20 cellular contexts compared by ENCODE assay signal in genomic region chrX:107157618-107158017, GRCh38. TPM values are rescaled to one million over a fixed set of nuclear protein-coding genes. Genes with fewer than 3 reads are reported as not detected.
"Had no signal": no experiment of that assay in that cellular context is flagged by ENCODE, and none has a peak within 500 bp of the region (broad histone marks: within the 10 kb centered on the region; RNA-seq: fewer than 3 reads in every experiment).

No MANE protein-coding gene starts in this region.

RNA-seq across cellular contexts. Expression of gene NUP62CL, which starts 48.6 kb away (rescaled TPM):
- total RNA-seq: ascending aorta, chondrocyte had no signal
- polyA plus RNA-seq: aorta had no signal

RNA-seq across cellular contexts. Expression of gene DNAAF6, which starts 48.8 kb away (rescaled TPM):
- total RNA-seq: activated naive CD4-positive, alpha-beta T cell treated with anti-CD3 and anti-CD28 coated beads for 36 hours; activated naive CD4-positive, alpha-beta T cell treated with anti-CD3 and anti-CD28 coated beads, Interleukin-2, amount 50 U/mL, for 72 hours; activated naive CD8-positive, alpha-beta T cell treated with anti-CD3 and anti-CD28 coated beads for 36 hours; activated naive CD8-positive, alpha-beta T cell treated with anti-CD3 and anti-CD28 coated beads, Interleukin-2, amount 10 ng/mL, durations not matched to agents 7 days and 5 days; activated T-cell treated with anti-CD3 and anti-CD28 coated beads, Interleukin-2, amount 50 U/mL, for 4 hours; activated T-cell treated with anti-CD3 and anti-CD28 coated beads, Interleukin-2, amount 50 U/mL, for 72 hours; activated T-helper 1 cell treated with anti-CD3 and anti-CD28 coated beads, Interleukin-12 subunit alpha, Interleukin-12 subunit beta, Interleukin-2, Interleukin-4 antibody, amounts not matched to agents 30 ng/mL and 10 ng/mL and 1 ng/mL, durations not matched to agents 14 hours and 24 hours and 36 hours; activated T-helper 17 cell treated with anti-CD3 and anti-CD28 coated beads, Interleukin-2, amount 50 U/mL, for 72 hours; activated T-helper 2 cell treated with anti-CD3 and anti-CD28 coated beads, Interferon-gamma antibody, Interleukin-2, Interleukin-4, amounts not matched to agents 10 μg/mL and 5 μg/mL and 100 μg/mL, durations not matched to agents 14 hours and 24 hours and 36 hours; adrenal gland; aorta; ascending aorta; astrocyte; body of pancreas; breast epithelium; bronchial epithelial cell; cardiac septum; chondrocyte had no signal
- polyA plus RNA-seq: adipose tissue, adrenal gland, aorta, cardiac muscle cell had no signal
